Comparison of ENCODE assay signal across 30 cellular contexts in the genomic region with DNA sequence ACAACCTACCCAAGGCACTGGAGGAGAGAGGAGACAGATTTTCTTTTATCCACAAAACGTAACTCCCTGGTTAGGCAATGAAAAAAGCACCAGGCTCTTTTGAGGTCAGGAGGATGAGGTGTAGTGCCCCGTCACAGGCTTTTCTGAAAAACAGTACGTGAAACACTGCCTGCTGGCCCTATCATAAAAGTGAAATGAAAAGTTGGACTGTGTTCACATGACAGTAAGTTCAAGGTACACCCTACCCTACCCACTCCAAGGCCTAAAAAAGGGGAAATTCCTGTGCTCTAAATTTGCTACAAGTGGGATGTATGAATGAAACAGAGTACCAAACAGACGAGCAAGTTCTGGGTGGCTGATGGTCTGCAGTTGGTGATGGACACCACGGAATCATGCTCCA.
"Had no signal": no experiment of that assay in that cellular context is flagged by ENCODE, and none has a peak within 500 bp of the region (broad histone marks: within the 10 kb centered on the region; RNA-seq: fewer than 3 reads in every experiment).

No MANE protein-coding gene starts in this region.

- H3K27ac Mint-ChIP-seq: activated CD4-positive, alpha-beta memory T cell treated with anti-CD3 and anti-CD28 coated beads for 36 hours; activated CD4-positive, alpha-beta T cell treated with anti-CD3 and anti-CD28 coated beads for 36 hours; activated CD4-positive, alpha-beta T cell treated with anti-CD3 and anti-CD28 coated beads, Interleukin-2, amount 10 ng/mL, durations not matched to agents 24 days and 14 days; activated naive CD4-positive, alpha-beta T cell treated with anti-CD3 and anti-CD28 coated beads, Interleukin-2, amount 10 ng/mL, durations not matched to agents 7 days and 5 days; activated naive CD4-positive, alpha-beta T cell treated with anti-CD3 and anti-CD28 coated beads, Interleukin-2, amount 50 U/mL, for 72 hours; activated naive CD8-positive, alpha-beta T cell treated with anti-CD3 and anti-CD28 coated beads, Interleukin-2, amount 10 ng/mL, durations not matched to agents 7 days and 5 days; activated T-cell treated with anti-CD3 and anti-CD28 coated beads, Interleukin-2, amount 50 U/mL, for 24 hours; activated T-cell treated with anti-CD3 and anti-CD28 coated beads, Interleukin-2, amount 50 U/mL, for 72 hours; brain; dendritic cell treated with granulocyte-macrophage colony-stimulating factor and Interleukin-4, amounts not matched to agents 40 ng/mL and 50 ng/mL, for 4 days; endodermal cell; T-cell; T-helper 1 cell treated with Interleukin-12 subunit alpha and Interleukin-12 subunit beta and Interleukin-4 antibody, amounts not matched to agents 30 μg/mL and 1 μg/mL, for 36 hours had no signal

- H3K9me3 Mint-ChIP-seq: activated CD4-positive, alpha-beta memory T cell treated with anti-CD3 and anti-CD28 coated beads for 36 hours; activated CD4-positive, alpha-beta T cell treated with anti-CD3 and anti-CD28 coated beads, Interleukin-2, amount 10 ng/mL, durations not matched to agents 24 days and 14 days; activated naive CD4-positive, alpha-beta T cell treated with anti-CD3 and anti-CD28 coated beads, Interleukin-2, amount 10 ng/mL, durations not matched to agents 7 days and 5 days; activated naive CD4-positive, alpha-beta T cell treated with anti-CD3 and anti-CD28 coated beads, Interleukin-2, amount 50 U/mL, for 72 hours; activated naive CD8-positive, alpha-beta T cell treated with anti-CD3 and anti-CD28 coated beads, Interleukin-2, amount 10 ng/mL, durations not matched to agents 7 days and 5 days; activated T-cell treated with anti-CD3 and anti-CD28 coated beads, Interleukin-2, amount 50 U/mL, for 24 hours; activated T-cell treated with anti-CD3 and anti-CD28 coated beads, Interleukin-2, amount 50 U/mL, for 72 hours; brain; central memory CD8-positive, alpha-beta T cell; dendritic cell treated with granulocyte-macrophage colony-stimulating factor and Interleukin-4, amounts not matched to agents 40 ng/mL and 50 ng/mL, for 4 days; endodermal cell; T-cell; T-helper 1 cell treated with Interleukin-12 subunit alpha and Interleukin-12 subunit beta and Interleukin-4 antibody, amounts not matched to agents 30 μg/mL and 1 μg/mL, for 36 hours had no signal

- H3K4me1 Mint-ChIP-seq: activated CD4-positive, alpha-beta T cell treated with anti-CD3 and anti-CD28 coated beads for 36 hours; central memory CD8-positive, alpha-beta T cell had no signal

- H3K27ac ChIP-seq: ascending aorta, breast epithelium, coronary artery, dorsolateral prefrontal cortex, WERI-Rb-1 had no signal

- H3K36me3 ChIP-seq: ascending aorta, breast epithelium, WERI-Rb-1 had no signal

- DNase-seq: activated CD4-positive, alpha-beta memory T cell treated with anti-CD3 and anti-CD28 coated beads for 36 hours; activated CD4-positive, alpha-beta T cell treated with anti-CD3 and anti-CD28 coated beads for 36 hours; activated CD4-positive, alpha-beta T cell treated with anti-CD3 and anti-CD28 coated beads, Interleukin-2, amount 10 ng/mL, durations not matched to agents 24 days and 14 days; activated CD4-positive, CD25-positive, alpha-beta regulatory T cell; activated CD4-positive, CD25-positive, alpha-beta regulatory T cell treated with anti-CD3 and anti-CD28 coated beads, Interleukin-2, amount 50 U/mL, for 72 hours; activated CD8-positive, alpha-beta memory T cell treated with anti-CD3 and anti-CD28 coated beads, Interleukin-2, amount 50 U/mL, for 48 hours; activated gamma-delta T cell; activated naive CD4-positive, alpha-beta T cell; activated naive CD4-positive, alpha-beta T cell treated with anti-CD3 and anti-CD28 coated beads, Interleukin-2, amount 10 ng/mL, durations not matched to agents 7 days and 5 days; activated naive CD8-positive, alpha-beta T cell treated with anti-CD3 and anti-CD28 coated beads, Interleukin-2, amount 10 ng/mL, durations not matched to agents 7 days and 5 days; activated T-cell treated with anti-CD3 and anti-CD28 coated beads for 4 hours; activated T-cell treated with anti-CD3 and anti-CD28 coated beads, Interleukin-2, amount 50 U/mL, for 24 hours; activated T-cell treated with anti-CD3 and anti-CD28 coated beads, Interleukin-2, amount 50 U/mL, for 72 hours; dorsolateral prefrontal cortex; effector memory CD4-positive, alpha-beta T cell; foreskin fibroblast; T-cell; T-helper 9 cell had no signal

- H3K4me1 ChIP-seq: ascending aorta, breast epithelium had no signal

- FAIRE-seq: frontal cortex had no signal

- ATAC-seq: activated CD4-positive, alpha-beta T cell treated with anti-CD3 and anti-CD28 coated beads for 36 hours; activated naive CD4-positive, alpha-beta T cell treated with anti-CD3 and anti-CD28 coated beads, Interleukin-2, amount 50 U/mL, for 72 hours; activated T-cell treated with anti-CD3 and anti-CD28 coated beads, Interleukin-2, amount 50 U/mL, for 72 hours; esophagus mucosa; T-cell had no signal

- H3K27me3 ChIP-seq: ascending aorta, breast epithelium, dorsolateral prefrontal cortex had no signal

- H3K4me3 ChIP-seq: ascending aorta, breast epithelium, coronary artery, dorsolateral prefrontal cortex had no signal

- H3K9me3 ChIP-seq: ascending aorta, breast epithelium had no signal

- H3K36me3 Mint-ChIP-seq: activated CD4-positive, alpha-beta memory T cell treated with anti-CD3 and anti-CD28 coated beads for 36 hours; activated naive CD4-positive, alpha-beta T cell treated with anti-CD3 and anti-CD28 coated beads, Interleukin-2, amount 10 ng/mL, durations not matched to agents 7 days and 5 days; activated naive CD4-positive, alpha-beta T cell treated with anti-CD3 and anti-CD28 coated beads, Interleukin-2, amount 50 U/mL, for 72 hours; activated naive CD8-positive, alpha-beta T cell treated with anti-CD3 and anti-CD28 coated beads, Interleukin-2, amount 10 ng/mL, durations not matched to agents 7 days and 5 days; brain; T-cell had no signal

- H3K4me3 Mint-ChIP-seq: activated CD4-positive, alpha-beta memory T cell treated with anti-CD3 and anti-CD28 coated beads for 36 hours; activated CD4-positive, alpha-beta T cell treated with anti-CD3 and anti-CD28 coated beads for 36 hours; activated CD4-positive, alpha-beta T cell treated with anti-CD3 and anti-CD28 coated beads, Interleukin-2, amount 10 ng/mL, durations not matched to agents 24 days and 14 days; activated naive CD4-positive, alpha-beta T cell treated with anti-CD3 and anti-CD28 coated beads, Interleukin-2, amount 10 ng/mL, durations not matched to agents 7 days and 5 days; activated naive CD8-positive, alpha-beta T cell treated with anti-CD3 and anti-CD28 coated beads, Interleukin-2, amount 10 ng/mL, durations not matched to agents 7 days and 5 days; activated T-cell treated with anti-CD3 and anti-CD28 coated beads, Interleukin-2, amount 50 U/mL, for 24 hours; activated T-cell treated with anti-CD3 and anti-CD28 coated beads, Interleukin-2, amount 50 U/mL, for 72 hours; brain; central memory CD8-positive, alpha-beta T cell; dendritic cell treated with granulocyte-macrophage colony-stimulating factor and Interleukin-4, amounts not matched to agents 40 ng/mL and 50 ng/mL, for 4 days; endodermal cell; T-cell; T-helper 1 cell treated with Interleukin-12 subunit alpha and Interleukin-12 subunit beta and Interleukin-4 antibody, amounts not matched to agents 30 μg/mL and 1 μg/mL, for 36 hours had no signal
